ENCODE assay signal across 8 cellular contexts in genomic region chr1:155134858-155135415, GRCh38. TPM values are rescaled to one million over a fixed set of nuclear protein-coding genes. Genes with fewer than 3 reads are reported as not detected.
DNase-seq lines count a peak whose midpoint lies in the region; ATAC-seq lines count a peak whose summit lies in the region.

No MANE protein-coding gene starts in this region.

- H3K4me1 Mint-ChIP-seq in naive B cell, result peaks cover 35 to 50% (median 45%) of the 10 kb centered on the region in 3 donors

- H3K9me3 Mint-ChIP-seq in naive B cell, result no peaks in the 10 kb centered on the region

- DNase-seq in CD1c-positive myeloid dendritic cell (ENCODE audit: extremely low spot score) (peak; percentile 98), NOMO-1 treated with dmso at 0.1 percent for 144 hours (lab: John Stamatoyannopoulos, UW; ENCODE audit: unreplicated experiment) (peak; percentile 60), activated T-cell treated with anti-CD3 and anti-CD28 coated beads for 48 hours (ENCODE audit: low read depth) (peak; percentile 76), fibroblast of gingiva (ENCODE audit: low read depth) (peak; percentile 84), naive B cell (no peak)

- H3K9me3 ChIP-seq in stomach smooth muscle (ENCODE audit: control insufficient read depth in 2 of 2, low read length in 2 of 2), result no peaks in the 10 kb centered on the region

- peak overlapping the region; percentile 97 to 99 for H3K9ac ChIP-seq in stomach smooth muscle (ENCODE audit: low read length in 2 of 2)

- no peaks in the 10 kb centered on the region for H3K27me3 ChIP-seq in stomach smooth muscle (ENCODE audit: control insufficient read depth in 1 of 2, insufficient read depth in 2 of 2, low read length in 2 of 2)

- H3K36me3 Mint-ChIP-seq in naive B cell, result peaks cover 0 to 7% of the 10 kb centered on the region in 2 donors

- peaks cover 5 to 14% (median 13%) of the 10 kb centered on the region in 3 donors for H3K27me3 Mint-ChIP-seq in naive B cell

- H3K36me3 ChIP-seq in stomach smooth muscle (ENCODE audit: control insufficient read depth in 2 of 2, insufficient read depth in 2 of 2, low read length in 2 of 2), result peaks cover 24 to 30% of the 10 kb centered on the region in 2 donors

- peak overlapping the region; percentile 95 to 100 (median 98) for H3K4me3 Mint-ChIP-seq in naive B cell

- H3K4me3 ChIP-seq in stomach smooth muscle (ENCODE audit: low read length in 2 of 2), result peak overlapping the region; percentile 75 to 95

- H3K4me1 ChIP-seq in stomach smooth muscle (ENCODE audit: control insufficient read depth, insufficient read depth, low read length), result peaks cover 53% of the 10 kb centered on the region

- H3K27ac Mint-ChIP-seq in naive B cell, result peak overlapping the region; percentile 99 to 100 (median 100)

- H3K27ac ChIP-seq in stomach smooth muscle (ENCODE audit: low read length), result peak overlapping the region; percentile 98

- ATAC-seq in HG02798 (IDR thresholded peaks at IDR 0.05; ENCODE audit: poor library complexity, unreplicated experiment) (peak; percentile 48), naive B cell (ENCODE audit: low read depth in 2 of 2) (no peak), HG03342 (IDR thresholded peaks at IDR 0.05; ENCODE audit: unreplicated experiment) (no peak)

RNA-seq across cellular contexts. Expression of gene SLC50A1, which starts 0.7 kb away (rescaled TPM):
- 100 to 1,000 TPM; 152 to 273 (median 201) TPM for polyA plus RNA-seq in naive B cell (ENCODE audit: low read depth in 6 of 6)

RNA-seq across cellular contexts. Expression of gene DPM3, which starts 5.4 kb away (rescaled TPM):
- polyA plus RNA-seq in naive B cell (ENCODE audit: low read depth in 6 of 6), result 100 to 1,000 TPM in 1 of 6 donors, 10 to 100 TPM in 5; 77.4 to 100 (median 90.5) TPM

RNA-seq across cellular contexts. Expression of gene EFNA1, which starts 7.3 kb away (rescaled TPM):
- under 1 TPM in 3 of 6 donors, not detected in 3; 0.18 to 0.82 (median 0.56) TPM for polyA plus RNA-seq in naive B cell (ENCODE audit: low read depth in 6 of 6)

RNA-seq across cellular contexts. Expression of gene KRTCAP2, which starts 38.2 kb away (rescaled TPM):
- polyA plus RNA-seq in naive B cell (ENCODE audit: low read depth in 6 of 6), result 100 to 1,000 TPM; 340 to 379 (median 354) TPM

RNA-seq across cellular contexts. Expression of gene TRIM46, which starts 38.7 kb away (rescaled TPM):
- under 1 TPM in 2 of 6 donors, not detected in 4; 0.13 to 0.35 TPM for polyA plus RNA-seq in naive B cell (ENCODE audit: low read depth in 6 of 6)
